In genomic region chr17:8019665-8020064, GRCh38 we compare ENCODE assay signal across 1 cellular context.
TF ChIP-seq lines count a peak whose summit lies in the region.

No MANE protein-coding gene starts in this region.

TF ChIP-seq in SK-N-SH, 30 proteins besides CTCF, POLR2A, EP300 and RAD21 (continued from another document):
- no peak for TF ChIP-seq IRF3 (IDR thresholded peaks at IDR 0.05; ENCODE audit: low read depth, low read length)
- no peak for TF ChIP-seq PBX3 (IDR thresholded peaks at IDR 0.05)
- no peak for TF ChIP-seq CHD2 (IDR thresholded peaks at IDR 0.05; ENCODE audit: low read length, partially characterized antibody)
- no peak for TF ChIP-seq POLR2AphosphoS5 (IDR thresholded peaks at IDR 0.05; ENCODE audit: low read depth, low read length)
- TF ChIP-seq ELF1 (IDR thresholded peaks at IDR 0.05), result no peak
- TF ChIP-seq, protein P1, sequence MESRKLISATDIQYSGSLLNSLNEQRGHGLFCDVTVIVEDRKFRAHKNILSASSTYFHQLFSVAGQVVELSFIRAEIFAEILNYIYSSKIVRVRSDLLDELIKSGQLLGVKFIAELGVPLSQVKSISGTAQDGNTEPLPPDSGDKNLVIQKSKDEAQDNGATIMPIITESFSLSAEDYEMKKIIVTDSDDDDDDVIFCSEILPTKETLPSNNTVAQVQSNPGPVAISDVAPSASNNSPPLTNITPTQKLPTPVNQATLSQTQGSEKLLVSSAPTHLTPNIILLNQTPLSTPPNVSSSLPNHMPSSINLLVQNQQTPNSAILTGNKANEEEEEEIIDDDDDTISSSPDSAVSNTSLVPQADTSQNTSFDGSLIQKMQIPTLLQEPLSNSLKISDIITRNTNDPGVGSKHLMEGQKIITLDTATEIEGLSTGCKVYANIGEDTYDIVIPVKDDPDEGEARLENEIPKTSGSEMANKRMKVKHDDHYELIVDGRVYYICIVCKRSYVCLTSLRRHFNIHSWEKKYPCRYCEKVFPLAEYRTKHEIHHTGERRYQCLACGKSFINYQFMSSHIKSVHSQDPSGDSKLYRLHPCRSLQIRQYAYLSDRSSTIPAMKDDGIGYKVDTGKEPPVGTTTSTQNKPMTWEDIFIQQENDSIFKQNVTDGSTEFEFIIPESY (IDR thresholded peaks at IDR 0.05; ENCODE audit: borderline replicate concordance, low read depth), result no peak
- no peak for TF ChIP-seq GATA2 (CRISPR knock-in tag; IDR thresholded peaks at IDR 0.05)
- TF ChIP-seq, protein P2, sequence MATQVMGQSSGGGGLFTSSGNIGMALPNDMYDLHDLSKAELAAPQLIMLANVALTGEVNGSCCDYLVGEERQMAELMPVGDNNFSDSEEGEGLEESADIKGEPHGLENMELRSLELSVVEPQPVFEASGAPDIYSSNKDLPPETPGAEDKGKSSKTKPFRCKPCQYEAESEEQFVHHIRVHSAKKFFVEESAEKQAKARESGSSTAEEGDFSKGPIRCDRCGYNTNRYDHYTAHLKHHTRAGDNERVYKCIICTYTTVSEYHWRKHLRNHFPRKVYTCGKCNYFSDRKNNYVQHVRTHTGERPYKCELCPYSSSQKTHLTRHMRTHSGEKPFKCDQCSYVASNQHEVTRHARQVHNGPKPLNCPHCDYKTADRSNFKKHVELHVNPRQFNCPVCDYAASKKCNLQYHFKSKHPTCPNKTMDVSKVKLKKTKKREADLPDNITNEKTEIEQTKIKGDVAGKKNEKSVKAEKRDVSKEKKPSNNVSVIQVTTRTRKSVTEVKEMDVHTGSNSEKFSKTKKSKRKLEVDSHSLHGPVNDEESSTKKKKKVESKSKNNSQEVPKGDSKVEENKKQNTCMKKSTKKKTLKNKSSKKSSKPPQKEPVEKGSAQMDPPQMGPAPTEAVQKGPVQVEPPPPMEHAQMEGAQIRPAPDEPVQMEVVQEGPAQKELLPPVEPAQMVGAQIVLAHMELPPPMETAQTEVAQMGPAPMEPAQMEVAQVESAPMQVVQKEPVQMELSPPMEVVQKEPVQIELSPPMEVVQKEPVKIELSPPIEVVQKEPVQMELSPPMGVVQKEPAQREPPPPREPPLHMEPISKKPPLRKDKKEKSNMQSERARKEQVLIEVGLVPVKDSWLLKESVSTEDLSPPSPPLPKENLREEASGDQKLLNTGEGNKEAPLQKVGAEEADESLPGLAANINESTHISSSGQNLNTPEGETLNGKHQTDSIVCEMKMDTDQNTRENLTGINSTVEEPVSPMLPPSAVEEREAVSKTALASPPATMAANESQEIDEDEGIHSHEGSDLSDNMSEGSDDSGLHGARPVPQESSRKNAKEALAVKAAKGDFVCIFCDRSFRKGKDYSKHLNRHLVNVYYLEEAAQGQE (IDR thresholded peaks at IDR 0.05; ENCODE audit: low read depth, low read length), result no peak
- TF ChIP-seq FOXM1 (IDR thresholded peaks at IDR 0.05; ENCODE audit: low read depth), result no peak
- no peak for TF ChIP-seq SIN3A (IDR thresholded peaks at IDR 0.05; ENCODE audit: borderline replicate concordance, low read depth, low read length)
